11 cellular contexts compared by ENCODE assay signal in genomic region chr6:43973351-43973750, GRCh38.
DNase-seq lines count a peak whose midpoint lies in the region; ATAC-seq and TF ChIP-seq lines count a peak whose summit lies in the region.
"Had no signal": no experiment of that assay in that cellular context is flagged by ENCODE, and none has a peak within 500 bp of the region (broad histone marks: within the 10 kb centered on the region; RNA-seq: fewer than 3 reads in every experiment).

No MANE protein-coding gene starts in this region.

- DNase-seq in Peyer's patch (peak in 2 of 3 donors; percentile 30), chondrocyte (ENCODE audit: low spot score) (peak; percentile 36), lower lobe of right lung (no peak), transverse colon (no peak), activated gamma-delta T cell (lab: John Stamatoyannopoulos, UW) (no peak), NOMO-1 treated with dmso at 0.1 percent for 144 hours (lab: John Stamatoyannopoulos, UW; ENCODE audit: unreplicated experiment) (no peak)
- DNase-seq: activated T-cell treated with anti-CD3 and anti-CD28 coated beads, Interleukin-2, amount 50 U/mL, for 1 hour; NCI-H2081 had no signal

- ATAC-seq in lower lobe of right lung (peak; percentile 77 to 81), HG03159 (IDR thresholded peaks at IDR 0.05; ENCODE audit: unreplicated experiment) (no peak)
- ATAC-seq: activated CD4-positive, CD25-positive, alpha-beta regulatory T cell treated with anti-CD3 and anti-CD28 coated beads, Interleukin-2, amount 50 U/mL, for 24 hours had no signal

- H3K4me3 ChIP-seq in Peyer's patch, result no peak overlapping the region
- no peak overlapping the region for H3K4me3 ChIP-seq in lower lobe of right lung
- H3K4me3 ChIP-seq in transverse colon, result no peak overlapping the region

- H3K27ac ChIP-seq in Peyer's patch (no peak overlapping the region), lower lobe of right lung (peak overlapping the region; percentile 59), transverse colon (peak overlapping the region in 3 of 4 donors; percentile 42 to 66 (median 63))

- H3K4me1 ChIP-seq in Peyer's patch, result peaks cover 0 to 15% (median 2%) of the 10 kb centered on the region in 4 donors
- H3K4me1 ChIP-seq in lower lobe of right lung, result peaks cover 26% of the 10 kb centered on the region
- H3K4me1 ChIP-seq in transverse colon, result peaks cover 0 to 24% (median 4%) of the 10 kb centered on the region in 4 donors

- in situ Hi-C loops in transverse colon (cut with MboI; ENCODE audit: low pct_ligation_motif_present in 1 of 4, low pct_unique_long_range_greater_than_20kb in 1 of 4, low sequenced_read_pairs in 3 of 4), result no loop called here

- H3K27me3 ChIP-seq in Peyer's patch (no peaks in the 10 kb centered on the region), lower lobe of right lung (ENCODE audit: low read depth) (no peaks in the 10 kb centered on the region), transverse colon (no peaks in the 10 kb centered on the region)

- WGBS in transverse colon (ENCODE audit: low coverage in 1 of 2), 2 donors, result 54% methylated on average over 4 of the region's 4 CpGs; no CpG with 5 or more reads in 1 of the 2 donors

- no peak for TF ChIP-seq POLR2A in Peyer's patch (IDR thresholded peaks at IDR 0.05)
- no peak for TF ChIP-seq POLR2A in transverse colon (IDR thresholded peaks at IDR 0.05)

- no peak overlapping the region for H3K4me3 Mint-ChIP-seq in chondrocyte (ENCODE audit: unreplicated experiment)
- H3K4me3 Mint-ChIP-seq: stimulated activated naive CD8-positive, alpha-beta T cell treated with anti-CD3 and anti-CD28 coated beads, Interleukin-15, Interleukin-2, amounts not matched to agents 100 ng/mL and 50 ng/mL, for 24 hours had no signal

- peaks cover 6% of the 10 kb centered on the region for H3K9me3 Mint-ChIP-seq in chondrocyte (ENCODE audit: low read depth)
- H3K9me3 Mint-ChIP-seq: stimulated activated naive CD8-positive, alpha-beta T cell treated with anti-CD3 and anti-CD28 coated beads, Interleukin-15, Interleukin-2, amounts not matched to agents 100 ng/mL and 50 ng/mL, for 24 hours had no signal

- no peaks in the 10 kb centered on the region for H3K36me3 ChIP-seq in Peyer's patch
- H3K36me3 ChIP-seq in lower lobe of right lung, result no peaks in the 10 kb centered on the region
- no peaks in the 10 kb centered on the region for H3K36me3 ChIP-seq in transverse colon

- TF ChIP-seq CTCF in Peyer's patch (IDR thresholded peaks at IDR 0.05), result no peak
- TF ChIP-seq CTCF in chondrocyte (IDR thresholded peaks at IDR 0.05), result no peak
- no peak for TF ChIP-seq CTCF in lower lobe of right lung (IDR thresholded peaks at IDR 0.05)
- no peak for TF ChIP-seq CTCF in transverse colon (IDR thresholded peaks at IDR 0.05)

- H3K27ac Mint-ChIP-seq in chondrocyte (ENCODE audit: unreplicated experiment), result peak overlapping the region; percentile 90
- H3K27ac Mint-ChIP-seq: stimulated activated naive CD8-positive, alpha-beta T cell treated with anti-CD3 and anti-CD28 coated beads, Interleukin-15, Interleukin-2, amounts not matched to agents 100 ng/mL and 50 ng/mL, for 24 hours had no signal

- H3K36me3 Mint-ChIP-seq in chondrocyte (ENCODE audit: low read depth), result no peaks in the 10 kb centered on the region

- intact Hi-C loops in lower lobe of right lung (cut with DNase I), result no loop called here
- intact Hi-C loops in transverse colon (cut with DNase I; ENCODE audit: low total_unique reads), result no loop called here

- H3K27me3 Mint-ChIP-seq in chondrocyte (ENCODE audit: low read depth), result peaks cover 3% of the 10 kb centered on the region

- no peak for TF ChIP-seq EP300 in transverse colon (IDR thresholded peaks at IDR 0.05; ENCODE audit: low read depth)

- H3K4me1 Mint-ChIP-seq in chondrocyte (ENCODE audit: low read depth), result peaks cover 43% of the 10 kb centered on the region

- H3K9me3 ChIP-seq in Peyer's patch, result no peaks in the 10 kb centered on the region
- H3K9me3 ChIP-seq in lower lobe of right lung, result no peaks in the 10 kb centered on the region
- no peaks in the 10 kb centered on the region for H3K9me3 ChIP-seq in transverse colon

Comparison
In these comparisons a context has a peak if more than half of its experiments do, and no peak if none do; other contexts are left out.
1. DNase-seq: peak in Peyer's patch (2 of 3) and chondrocyte (single experiment); none in lower lobe of right lung (single experiment), transverse colon (single experiment), activated gamma-delta T cell (single experiment) and NOMO-1 treated with dmso at 0.1 percent for 144 hours (single experiment).
2. H3K27ac ChIP-seq: peak in lower lobe of right lung (single experiment) and transverse colon (3 of 4); none in Peyer's patch (0 of 4).